In genomic region chr17:66493283-66494019, GRCh38 we compare ENCODE assay signal across 10 cellular contexts.
DNase-seq lines count a peak whose midpoint lies in the region; ATAC-seq, FAIRE-seq and TF ChIP-seq lines count a peak whose summit lies in the region.
"Had no signal": no experiment of that assay in that cellular context is flagged by ENCODE, and none has a peak within 500 bp of the region (broad histone marks: within the 10 kb centered on the region; RNA-seq: fewer than 3 reads in every experiment).

No MANE protein-coding gene starts in this region.

- no peaks in the 10 kb centered on the region for H3K79me2 ChIP-seq in GM23338 (replicated peaks; ENCODE audit: insufficient read depth)

- FAIRE-seq in A549 (lab: Jason Lieb, UNC), result no peak

- H3K27ac Mint-ChIP-seq in GM23338 (peak overlapping the region; percentile 15), T-cell (peak overlapping the region; percentile 57 to 70)

- peak; percentile 58 to 76 for ATAC-seq in A549
- peak; percentile 16; the same call in 1 of the 3 replicates for ATAC-seq in GM23338
- ATAC-seq in T-cell (replicated peaks in 1 of 4), result peak in 1 of 4 experiments; percentile 16

- POLR2A ChIA-PET in A549 (lab: Yijun Ruan, JAX) (no interaction called here), T-cell (lab: Charles Lee) (no interaction called here)

- H3K27me3 Mint-ChIP-seq in GM23338 (ENCODE audit: insufficient read depth, low read depth, poor library complexity), result no peaks in the 10 kb centered on the region
- H3K27me3 Mint-ChIP-seq in T-cell, result no peaks in the 10 kb centered on the region

- H4K20me1 ChIP-seq in GM23338 (replicated peaks; ENCODE audit: insufficient read depth), result no peaks in the 10 kb centered on the region; the same call in 1 of the 2 replicates

- H3K27ac ChIP-seq in A549, result peak overlapping the region; percentile 68 to 82
- H3K27ac ChIP-seq in GM23338 (ENCODE audit: low read depth), result no peak overlapping the region

- no peak for TF ChIP-seq EP300 in A549 (IDR thresholded peaks at IDR 0.05)

- CTCF ChIA-PET in A549 (lab: Yijun Ruan, JAX), result no interaction called here
- CTCF ChIA-PET in T-cell (lab: Charles Lee), result no interaction called here

- H3K36me3 Mint-ChIP-seq in GM23338 (ENCODE audit: low read depth), result no peaks in the 10 kb centered on the region
- H3K36me3 Mint-ChIP-seq in T-cell, result peaks cover 25% of the 10 kb centered on the region

- intact Hi-C loops in posterior vena cava (cut with DNase I), result no loop called here

- no peak overlapping the region for H3K4me3 ChIP-seq in A549
- no peak overlapping the region for H3K4me3 ChIP-seq in GM23338

- no peak for TF ChIP-seq POLR2A in A549 (IDR thresholded peaks at IDR 0.05; ENCODE audit: low read length)

- H3K9me3 ChIP-seq in A549, result no peaks in the 10 kb centered on the region

- 17% methylated on average over 4 of the region's 4 CpGs for WGBS in A549 (ENCODE audit: missing lambda C conversion rate)

- H3K9me2 ChIP-seq in GM23338 (ENCODE audit: insufficient read depth), result no peaks in the 10 kb centered on the region

- H3K4me2 ChIP-seq in A549 (peak overlapping the region; percentile 69), GM23338 (no peak overlapping the region)

- H3K27me3 ChIP-seq in GM23338 (ENCODE audit: insufficient read depth), result no peaks in the 10 kb centered on the region

- no peak for TF ChIP-seq RAD21 in A549 (conservative IDR thresholded peaks at IDR 0.05 in 1 of 2, IDR thresholded peaks at IDR 0.05 in 1 of 2)

- H3K4me1 Mint-ChIP-seq in GM23338 (peaks cover 38% of the 10 kb centered on the region), T-cell (peaks cover 63 to 74% (median 67%) of the 10 kb centered on the region in 3 donors)

- H3K4me1 ChIP-seq in A549 (peaks cover 47% of the 10 kb centered on the region), GM23338 (ENCODE audit: insufficient read depth) (peaks cover 23% of the 10 kb centered on the region)

- no peak overlapping the region for H3K4me3 Mint-ChIP-seq in GM23338
- peak overlapping the region in 1 of 3 donors; percentile 3 for H3K4me3 Mint-ChIP-seq in T-cell

- H3K36me3 ChIP-seq in GM23338 (ENCODE audit: insufficient read depth), result no peaks in the 10 kb centered on the region

- peak; percentile 43 to 53 for DNase-seq in A549 (ENCODE audit: low read depth in 1 of 2, low spot score in 1 of 2)
- DNase-seq in GM23338 (ENCODE audit: low spot score), result no peak
- DNase-seq in T-cell, result no peak
- peak; percentile 81 for DNase-seq in fibroblast of peridontal ligament (ENCODE audit: extremely low read depth)
- DNase-seq in NCI-H748 (lab: John Stamatoyannopoulos, UW; ENCODE audit: unreplicated experiment), result no peak
- DNase-seq in posterior vena cava (ENCODE audit: low spot score), result no peak
- DNase-seq in Ammon's horn (ENCODE audit: low spot score), result no peak
- no peak for DNase-seq in iPS-NIHi7 (ENCODE audit: extremely low spot score)
- DNase-seq: NCI-H1694, T-helper 9 cell had no signal

- TF ChIP-seq CTCF in A549 (IDR thresholded peaks at IDR 0.05) (no peak), GM23338 (conservative IDR thresholded peaks at IDR 0.05; ENCODE audit: low read depth in 2 of 2) (no peak)

- H3F3A ChIP-seq in GM23338 (replicated peaks; ENCODE audit: low read depth), result no peaks in the 10 kb centered on the region

- no peaks in the 10 kb centered on the region for H3K9me3 Mint-ChIP-seq in GM23338
- no peaks in the 10 kb centered on the region for H3K9me3 Mint-ChIP-seq in T-cell

- no peak overlapping the region for H2AFZ ChIP-seq in GM23338

TF ChIP-seq in A549, 52 proteins besides CTCF, POLR2A, EP300 and RAD21:
- TF ChIP-seq BCL3 (IDR thresholded peaks at IDR 0.05), result no peak
- no peak for TF ChIP-seq SMC3 (IDR thresholded peaks at IDR 0.05)
- TF ChIP-seq, protein P1, sequence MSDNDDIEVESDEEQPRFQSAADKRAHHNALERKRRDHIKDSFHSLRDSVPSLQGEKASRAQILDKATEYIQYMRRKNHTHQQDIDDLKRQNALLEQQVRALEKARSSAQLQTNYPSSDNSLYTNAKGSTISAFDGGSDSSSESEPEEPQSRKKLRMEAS (IDR thresholded peaks at IDR 0.05), result 0 out of 2 replicates have a peak, but pooled peaks have one; percentile 22
- no peak for TF ChIP-seq HEYL (CRISPR knock-in tag; IDR thresholded peaks at IDR 0.05)
- peak; percentile 24; the same call in 1 of the 2 replicates for TF ChIP-seq FOSL2 (IDR thresholded peaks at IDR 0.05)
- TF ChIP-seq FOSL2 (CRISPR knock-in tag; IDR thresholded peaks at IDR 0.05), result peak; percentile 60; the same call in 1 of the 2 replicates
- TF ChIP-seq RARB (CRISPR knock-in tag; IDR thresholded peaks at IDR 0.05), result no peak
- TF ChIP-seq CEBPB (IDR thresholded peaks at IDR 0.05), result 0 out of 4 replicates have a peak, but pooled peaks of 1 of the 2 experiments have one; percentile 10
- TF ChIP-seq, protein P2, sequence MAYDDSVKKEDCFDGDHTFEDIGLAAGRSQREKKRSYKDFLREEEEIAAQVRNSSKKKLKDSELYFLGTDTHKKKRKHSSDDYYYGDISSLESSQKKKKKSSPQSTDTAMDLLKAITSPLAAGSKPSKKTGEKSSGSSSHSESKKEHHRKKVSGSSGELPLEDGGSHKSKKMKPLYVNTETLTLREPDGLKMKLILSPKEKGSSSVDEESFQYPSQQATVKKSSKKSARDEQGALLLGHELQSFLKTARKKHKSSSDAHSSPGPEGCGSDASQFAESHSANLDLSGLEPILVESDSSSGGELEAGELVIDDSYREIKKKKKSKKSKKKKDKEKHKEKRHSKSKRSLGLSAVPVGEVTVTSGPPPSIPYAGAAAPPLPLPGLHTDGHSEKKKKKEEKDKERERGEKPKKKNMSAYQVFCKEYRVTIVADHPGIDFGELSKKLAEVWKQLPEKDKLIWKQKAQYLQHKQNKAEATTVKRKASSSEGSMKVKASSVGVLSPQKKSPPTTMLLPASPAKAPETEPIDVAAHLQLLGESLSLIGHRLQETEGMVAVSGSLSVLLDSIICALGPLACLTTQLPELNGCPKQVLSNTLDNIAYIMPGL (CRISPR knock-in tag; IDR thresholded peaks at IDR 0.05; ENCODE audit: borderline replicate concordance), result no peak
- no peak for TF ChIP-seq FOSB (CRISPR knock-in tag; IDR thresholded peaks at IDR 0.05)

TF ChIP-seq in GM23338, 12 proteins besides CTCF, POLR2A, EP300 and RAD21 (continues in another document):
- TF ChIP-seq ZNF331 (CRISPR knock-in tag; IDR thresholded peaks at IDR 0.05; ENCODE audit: low read depth), result no peak
- TF ChIP-seq STAT1 (IDR thresholded peaks at IDR 0.05; ENCODE audit: unreplicated experiment), result no peak
- TF ChIP-seq, protein P3, sequence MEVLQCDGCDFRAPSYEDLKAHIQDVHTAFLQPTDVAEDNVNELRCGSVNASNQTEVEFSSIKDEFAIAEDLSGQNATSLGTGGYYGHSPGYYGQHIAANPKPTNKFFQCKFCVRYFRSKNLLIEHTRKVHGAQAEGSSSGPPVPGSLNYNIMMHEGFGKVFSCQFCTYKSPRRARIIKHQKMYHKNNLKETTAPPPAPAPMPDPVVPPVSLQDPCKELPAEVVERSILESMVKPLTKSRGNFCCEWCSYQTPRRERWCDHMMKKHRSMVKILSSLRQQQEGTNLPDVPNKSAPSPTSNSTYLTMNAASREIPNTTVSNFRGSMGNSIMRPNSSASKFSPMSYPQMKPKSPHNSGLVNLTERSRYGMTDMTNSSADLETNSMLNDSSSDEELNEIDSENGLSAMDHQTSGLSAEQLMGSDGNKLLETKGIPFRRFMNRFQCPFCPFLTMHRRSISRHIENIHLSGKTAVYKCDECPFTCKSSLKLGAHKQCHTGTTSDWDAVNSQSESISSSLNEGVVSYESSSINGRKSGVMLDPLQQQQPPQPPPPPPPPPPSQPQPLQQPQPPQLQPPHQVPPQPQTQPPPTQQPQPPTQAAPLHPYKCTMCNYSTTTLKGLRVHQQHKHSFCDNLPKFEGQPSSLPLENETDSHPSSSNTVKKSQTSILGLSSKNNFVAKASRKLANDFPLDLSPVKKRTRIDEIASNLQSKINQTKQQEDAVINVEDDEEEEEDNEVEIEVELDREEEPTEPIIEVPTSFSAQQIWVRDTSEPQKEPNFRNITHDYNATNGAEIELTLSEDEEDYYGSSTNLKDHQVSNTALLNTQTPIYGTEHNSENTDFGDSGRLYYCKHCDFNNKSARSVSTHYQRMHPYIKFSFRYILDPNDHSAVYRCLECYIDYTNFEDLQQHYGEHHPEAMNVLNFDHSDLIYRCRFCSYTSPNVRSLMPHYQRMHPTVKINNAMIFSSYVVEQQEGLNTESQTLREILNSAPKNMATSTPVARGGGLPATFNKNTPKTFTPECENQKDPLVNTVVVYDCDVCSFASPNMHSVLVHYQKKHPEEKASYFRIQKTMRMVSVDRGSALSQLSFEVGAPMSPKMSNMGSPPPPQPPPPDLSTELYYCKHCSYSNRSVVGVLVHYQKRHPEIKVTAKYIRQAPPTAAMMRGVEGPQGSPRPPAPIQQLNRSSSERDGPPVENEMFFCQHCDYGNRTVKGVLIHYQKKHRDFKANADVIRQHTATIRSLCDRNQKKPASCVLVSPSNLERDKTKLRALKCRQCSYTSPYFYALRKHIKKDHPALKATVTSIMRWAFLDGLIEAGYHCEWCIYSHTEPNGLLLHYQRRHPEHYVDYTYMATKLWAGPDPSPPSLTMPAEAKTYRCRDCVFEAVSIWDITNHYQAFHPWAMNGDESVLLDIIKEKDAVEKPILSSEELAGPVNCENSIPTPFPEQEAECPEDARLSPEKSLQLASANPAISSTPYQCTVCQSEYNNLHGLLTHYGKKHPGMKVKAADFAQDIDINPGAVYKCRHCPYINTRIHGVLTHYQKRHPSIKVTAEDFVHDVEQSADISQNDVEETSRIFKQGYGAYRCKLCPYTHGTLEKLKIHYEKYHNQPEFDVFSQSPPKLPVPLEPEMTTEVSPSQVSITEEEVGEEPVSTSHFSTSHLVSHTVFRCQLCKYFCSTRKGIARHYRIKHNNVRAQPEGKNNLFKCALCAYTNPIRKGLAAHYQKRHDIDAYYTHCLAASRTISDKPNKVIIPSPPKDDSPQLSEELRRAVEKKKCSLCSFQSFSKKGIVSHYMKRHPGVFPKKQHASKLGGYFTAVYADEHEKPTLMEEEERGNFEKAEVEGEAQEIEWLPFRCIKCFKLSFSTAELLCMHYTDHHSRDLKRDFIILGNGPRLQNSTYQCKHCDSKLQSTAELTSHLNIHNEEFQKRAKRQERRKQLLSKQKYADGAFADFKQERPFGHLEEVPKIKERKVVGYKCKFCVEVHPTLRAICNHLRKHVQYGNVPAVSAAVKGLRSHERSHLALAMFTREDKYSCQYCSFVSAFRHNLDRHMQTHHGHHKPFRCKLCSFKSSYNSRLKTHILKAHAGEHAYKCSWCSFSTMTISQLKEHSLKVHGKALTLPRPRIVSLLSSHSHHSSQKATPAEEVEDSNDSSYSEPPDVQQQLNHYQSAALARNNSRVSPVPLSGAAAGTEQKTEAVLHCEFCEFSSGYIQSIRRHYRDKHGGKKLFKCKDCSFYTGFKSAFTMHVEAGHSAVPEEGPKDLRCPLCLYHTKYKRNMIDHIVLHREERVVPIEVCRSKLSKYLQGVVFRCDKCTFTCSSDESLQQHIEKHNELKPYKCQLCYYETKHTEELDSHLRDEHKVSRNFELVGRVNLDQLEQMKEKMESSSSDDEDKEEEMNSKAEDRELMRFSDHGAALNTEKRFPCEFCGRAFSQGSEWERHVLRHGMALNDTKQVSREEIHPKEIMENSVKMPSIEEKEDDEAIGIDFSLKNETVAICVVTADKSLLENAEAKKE (CRISPR knock-in tag; IDR thresholded peaks at IDR 0.05), result no peak

Comparison
In these comparisons a context has a peak if more than half of its experiments do, and no peak if none do; other contexts are left out.
1. DNase-seq: peak in A549 (2 of 2) and fibroblast of peridontal ligament (single experiment); none in GM23338 (single experiment), T-cell (0 of 34), NCI-H748 (single experiment), posterior vena cava (single experiment), Ammon's horn (single experiment) and iPS-NIHi7 (single experiment).